In the genomic region with DNA sequence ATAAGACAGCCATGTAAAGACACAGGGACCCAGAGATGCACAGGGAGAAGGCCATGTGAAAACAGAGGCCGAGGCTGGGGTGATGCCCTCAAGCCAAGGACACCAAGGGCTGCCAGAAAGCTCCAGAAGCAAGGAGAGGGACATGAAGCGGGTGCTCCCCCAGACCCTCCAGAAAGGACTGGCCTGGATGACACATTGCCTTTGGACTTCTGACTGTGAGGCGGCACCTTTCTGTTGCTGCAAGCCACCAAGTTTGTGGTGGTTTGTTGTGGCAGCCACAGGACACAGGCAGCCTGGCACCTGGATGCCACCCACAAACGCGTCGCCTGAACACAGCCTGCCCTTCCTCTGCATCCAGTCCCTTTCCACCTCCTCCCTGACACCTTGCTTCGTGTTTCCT, we compare ENCODE assay signal across 27 cellular contexts.
DNase-seq lines count a peak whose midpoint lies in the region; ATAC-seq and TF ChIP-seq lines count a peak whose summit lies in the region.
"Had no signal": no experiment of that assay in that cellular context is flagged by ENCODE, and none has a peak within 500 bp of the region (broad histone marks: within the 10 kb centered on the region; RNA-seq: fewer than 3 reads in every experiment).

No MANE protein-coding gene starts in this region.

- H2BK15ac ChIP-seq in H9 (ENCODE audit: low read depth, low read length), result no peak overlapping the region; the same call in 1 of the 2 replicates

- H3K27me3 Mint-ChIP-seq in H9 (ENCODE audit: low read depth), result peaks cover 9% of the 10 kb centered on the region

- H3K14ac ChIP-seq in H9 (ENCODE audit: insufficient read depth, low read length), result peak overlapping the region; percentile 28; the same call in 1 of the 2 replicates
- H3K14ac ChIP-seq in trophoblast cell (ENCODE audit: low read length), result peak overlapping the region; percentile 11

- H2AK5ac ChIP-seq in H9 (ENCODE audit: insufficient read length, low read length) (no peak overlapping the region), trophoblast cell (ENCODE audit: low read length) (peak overlapping the region; percentile 70)

- H3K9me3 Mint-ChIP-seq in H9, result peaks cover 6 to 8% of the 10 kb centered on the region in 2 experiments; a peak in 2 of 5 replicates
- H3K9me3 Mint-ChIP-seq: activated T-helper 1 cell treated with anti-CD3 and anti-CD28 coated beads, Interleukin-12 subunit alpha, Interleukin-12 subunit beta, Interleukin-2, Interleukin-4 antibody, amounts not matched to agents 30 ng/mL and 10 ng/mL and 1 ng/mL, durations not matched to agents 14 hours and 24 hours and 36 hours; T-helper 1 cell treated with Interleukin-12 subunit alpha and Interleukin-12 subunit beta and Interleukin-4 antibody, amounts not matched to agents 30 μg/mL and 1 μg/mL, for 36 hours had no signal

- no peak overlapping the region for H2BK20ac ChIP-seq in H9 (ENCODE audit: low read depth, low read length, poor library complexity, severe bottlenecking)

- no peak overlapping the region for H3K4me3 Mint-ChIP-seq in H9
- H3K4me3 Mint-ChIP-seq: activated CD4-positive, alpha-beta memory T cell treated with anti-CD3 and anti-CD28 coated beads for 36 hours; activated T-helper 1 cell treated with anti-CD3 and anti-CD28 coated beads, Interleukin-12 subunit alpha, Interleukin-12 subunit beta, Interleukin-2, Interleukin-4 antibody, amounts not matched to agents 30 ng/mL and 10 ng/mL and 1 ng/mL, durations not matched to agents 14 hours and 24 hours and 36 hours; mesothelial cell of epicardium; T-helper 1 cell treated with Interleukin-12 subunit alpha and Interleukin-12 subunit beta and Interleukin-4 antibody, amounts not matched to agents 30 μg/mL and 1 μg/mL, for 36 hours had no signal

- WGBS in H9 (ENCODE audit: extremely low coverage, insufficient read length, low lambda C conversion rate), result no CpG with 5 or more reads among the region's 7 CpGs
- no CpG with 5 or more reads among the region's 7 CpGs for WGBS in trophoblast cell (ENCODE audit: extremely low coverage, insufficient coverage, insufficient read length)

- H3K27me3 ChIP-seq in H9 (ENCODE audit: insufficient read depth, low read length) (no peaks in the 10 kb centered on the region), RWPE2 (ENCODE audit: insufficient read depth, poor library complexity, severe bottlenecking) (no peaks in the 10 kb centered on the region), fibroblast of lung (ENCODE audit: control insufficient read depth, insufficient read depth, low read length) (no peaks in the 10 kb centered on the region), trophoblast cell (ENCODE audit: insufficient read depth, low read length) (no peaks in the 10 kb centered on the region)
- H3K27me3 ChIP-seq: body of pancreas, dorsolateral prefrontal cortex, neutrophil, stomach, uterus had no signal

- H3K4ac ChIP-seq in H9 (ENCODE audit: low read depth, low read length) (no peak overlapping the region), trophoblast cell (ENCODE audit: low read depth, low read length) (no peak overlapping the region)

- H3K9me3 ChIP-seq in H9 (ENCODE audit: control insufficient read depth, low read depth, low read length), result no peaks in the 10 kb centered on the region
- H3K9me3 ChIP-seq in RWPE2 (ENCODE audit: severe bottlenecking), result no peaks in the 10 kb centered on the region
- H3K9me3 ChIP-seq in fibroblast of lung (ENCODE audit: control insufficient read depth, insufficient read depth, low read depth, low read length), result no peaks in the 10 kb centered on the region
- H3K9me3 ChIP-seq in trophoblast cell (ENCODE audit: insufficient read depth, low read depth, low read length), result peaks cover 5% of the 10 kb centered on the region
- H3K9me3 ChIP-seq: body of pancreas, left ventricle myocardium inferior, neutrophil, stomach, uterus had no signal

- H3K56ac ChIP-seq in H9 (ENCODE audit: insufficient read length, low read depth, low read length), result no peak overlapping the region

- H3K79me1 ChIP-seq in H9 (ENCODE audit: insufficient read depth, low read depth, low read length, poor library complexity, severe bottlenecking) (no peaks in the 10 kb centered on the region), trophoblast cell (ENCODE audit: low read length) (peaks cover 27% of the 10 kb centered on the region)

- H2BK5ac ChIP-seq in H9 (ENCODE audit: insufficient read length, low read length) (no peak overlapping the region), trophoblast cell (ENCODE audit: low read depth, low read length, poor library complexity) (no peak overlapping the region)

- H3K4me3 ChIP-seq in RWPE2 (ENCODE audit: severe bottlenecking) (no peak overlapping the region), fibroblast of lung (replicated peaks in 1 of 4; ENCODE audit: control extremely low read depth in 1 of 4, insufficient read depth in 1 of 4, low read depth in 3 of 4, low read length in 4 of 4) (no peak overlapping the region), trophoblast cell (ENCODE audit: low read depth, low read length) (no peak overlapping the region)
- H3K4me3 ChIP-seq: body of pancreas, dorsolateral prefrontal cortex, left ventricle myocardium inferior, stomach, uterus had no signal

- no peak for ATAC-seq in RWPE2 (ENCODE audit: low read depth)
- ATAC-seq: body of pancreas had no signal

- H3K4me1 ChIP-seq in H9 (ENCODE audit: insufficient read depth, low read length) (no peaks in the 10 kb centered on the region; the same call in 1 of the 2 replicates), RWPE2 (ENCODE audit: insufficient read depth, poor library complexity, severe bottlenecking) (peaks cover 26% of the 10 kb centered on the region), fibroblast of lung (ENCODE audit: control insufficient read depth, extremely low read depth, insufficient read depth, low read length) (peaks cover 13% of the 10 kb centered on the region), trophoblast cell (ENCODE audit: control insufficient read depth in 1 of 2, insufficient read depth in 2 of 2, low read length in 2 of 2) (peaks cover 21 to 27% of the 10 kb centered on the region in 2 experiments)
- H3K4me1 ChIP-seq: left ventricle myocardium inferior, uterus had no signal

- peaks cover 0 to 6% (median 0%) of the 10 kb centered on the region in 3 experiments; a peak in 2 of 7 replicates for H3K36me3 Mint-ChIP-seq in H9 (ENCODE audit: insufficient read depth in 1 of 3, low read depth in 3 of 3)
- H3K36me3 Mint-ChIP-seq: activated CD4-positive, alpha-beta memory T cell treated with anti-CD3 and anti-CD28 coated beads for 36 hours; mesothelial cell of epicardium had no signal

- no peak overlapping the region for H4K8ac ChIP-seq in H9 (replicated peaks; ENCODE audit: insufficient read length, low read depth, low read length)
- no peak overlapping the region for H4K8ac ChIP-seq in trophoblast cell (ENCODE audit: low read depth, low read length)

- H3T11ph ChIP-seq in H9 (ENCODE audit: low read length), result no peak overlapping the region

- H2AFZ ChIP-seq in H9 (ENCODE audit: low read length) (no peak overlapping the region), fibroblast of lung (ENCODE audit: low read length) (no peak overlapping the region), trophoblast cell (ENCODE audit: insufficient read depth, low read length, poor library complexity) (no peak overlapping the region)

- TF ChIP-seq CTCF in H9 (conservative IDR thresholded peaks at IDR 0.05), result no peak
- no peak for TF ChIP-seq CTCF in RWPE2 (IDR thresholded peaks at IDR 0.05; ENCODE audit: poor library complexity, severe bottlenecking)
- TF ChIP-seq CTCF in fibroblast of lung (conservative IDR thresholded peaks at IDR 0.05 in 1 of 2, IDR thresholded peaks at IDR 0.05 in 1 of 2; ENCODE audit: low read depth in 1 of 2, low read length in 2 of 2), result no peak

- H3K23me2 ChIP-seq in H9 (ENCODE audit: insufficient read length, low read depth, low read length, poor library complexity, severe bottlenecking), result no peaks in the 10 kb centered on the region

- no peak overlapping the region for H3K27ac ChIP-seq in H9 (ENCODE audit: insufficient read length, low read depth, low read length)
- H3K27ac ChIP-seq in RWPE2 (ENCODE audit: poor library complexity, severe bottlenecking), result peak overlapping the region; percentile 70
- H3K27ac ChIP-seq in fibroblast of lung (ENCODE audit: insufficient read depth, low read length), result peak overlapping the region; percentile 78
- no peak overlapping the region for H3K27ac ChIP-seq in trophoblast cell (ENCODE audit: low read depth, low read length)
- H3K27ac ChIP-seq: body of pancreas, dorsolateral prefrontal cortex, left ventricle myocardium inferior, neutrophil, uterus had no signal

- H3K4me1 Mint-ChIP-seq in H9, result peaks cover 21 to 29% of the 10 kb centered on the region in 2 experiments

- no peak overlapping the region for H2BK120ac ChIP-seq in H9 (ENCODE audit: low read depth, low read length, poor library complexity, severe bottlenecking)
- peak overlapping the region; percentile 29 for H2BK120ac ChIP-seq in trophoblast cell (ENCODE audit: insufficient read depth, low read length, poor library complexity)

- H4K12ac ChIP-seq in trophoblast cell (ENCODE audit: low read depth, low read length), result no peak overlapping the region

- H3K23ac ChIP-seq in H9 (ENCODE audit: insufficient read length, low read depth, low read length), result no peak overlapping the region
- H3K23ac ChIP-seq in trophoblast cell (ENCODE audit: low read length), result no peak overlapping the region

- H3K79me2 ChIP-seq in H9 (ENCODE audit: insufficient read depth, low read length) (no peaks in the 10 kb centered on the region), fibroblast of lung (ENCODE audit: control insufficient read depth, insufficient read depth, low read length) (no peaks in the 10 kb centered on the region), trophoblast cell (ENCODE audit: control insufficient read depth, insufficient read depth, low read length, poor library complexity) (peaks cover 2% of the 10 kb centered on the region)

- no peak overlapping the region for H3K18ac ChIP-seq in H9 (ENCODE audit: insufficient read length, low read depth, low read length)
- peak overlapping the region; percentile 12 for H3K18ac ChIP-seq in trophoblast cell (ENCODE audit: low read length)

- H3K36me3 ChIP-seq in RWPE2 (ENCODE audit: low read depth) (no peaks in the 10 kb centered on the region), fibroblast of lung (ENCODE audit: control insufficient read depth, insufficient read depth, low read length) (no peaks in the 10 kb centered on the region), trophoblast cell (ENCODE audit: control insufficient read depth in 1 of 2, insufficient read depth in 2 of 2, low read length in 2 of 2) (no peaks in the 10 kb centered on the region)
- H3K36me3 ChIP-seq: left ventricle myocardium inferior, neutrophil, stomach, uterus had no signal

- H4K20me1 ChIP-seq in H9 (ENCODE audit: control insufficient read depth, insufficient read depth, insufficient read length) (no peaks in the 10 kb centered on the region), fibroblast of lung (ENCODE audit: control insufficient read depth, extremely low read depth, insufficient read depth, low read length) (no peaks in the 10 kb centered on the region)

- H3K27ac Mint-ChIP-seq in H9, result 0 out of 7 replicates have a peak overlapping the region, but pooled peaks of 1 of the 3 experiments have one; percentile 23
- H3K27ac Mint-ChIP-seq: activated CD4-positive, alpha-beta memory T cell treated with anti-CD3 and anti-CD28 coated beads for 36 hours; activated T-helper 1 cell treated with anti-CD3 and anti-CD28 coated beads, Interleukin-12 subunit alpha, Interleukin-12 subunit beta, Interleukin-2, Interleukin-4 antibody, amounts not matched to agents 30 ng/mL and 10 ng/mL and 1 ng/mL, durations not matched to agents 14 hours and 24 hours and 36 hours; mesothelial cell of epicardium; T-helper 1 cell treated with Interleukin-12 subunit alpha and Interleukin-12 subunit beta and Interleukin-4 antibody, amounts not matched to agents 30 μg/mL and 1 μg/mL, for 36 hours had no signal

- no peak for DNase-seq in H9
- peak; percentile 21 for DNase-seq in RWPE2 (ENCODE audit: low spot score)
- no peak for DNase-seq in fibroblast of lung (ENCODE audit: low read depth in 2 of 2)
- DNase-seq in trophoblast cell, result no peak
- DNase-seq in NCI-H748 (lab: John Stamatoyannopoulos, UW; ENCODE audit: unreplicated experiment), result no peak
- DNase-seq in activated CD4-positive, alpha-beta T cell treated with anti-CD3 and anti-CD28 coated beads, Interleukin-2, amount 50 U/mL, for 1 hour, result no peak
- DNase-seq in HUDEP-2 (lab: John Stamatoyannopoulos, UW; ENCODE audit: unreplicated experiment in 76 of 76), result no peak
- DNase-seq: activated CD4-positive, alpha-beta memory T cell treated with anti-CD3 and anti-CD28 coated beads for 36 hours; activated CD8-positive, alpha-beta memory T cell treated with anti-CD3 and anti-CD28 coated beads, Interleukin-2, amount 50 U/mL, for 4 hours; activated naive CD4-positive, alpha-beta T cell treated with Interleukin-2 at 50 U/mL for 16 hours; body of pancreas; cerebellar nuclear complex; KG1; left ventricle myocardium inferior; MM.1S; NCI-H1105 treated with DMSO at 0.1 percent for 48 hours; NCI-H187 treated with DMSO at 0.1 percent for 48 hours; NCI-H2171; stimulated activated CD4-positive, alpha-beta T cell treated with anti-CD3 and anti-CD28 coated beads, Interleukin-12 subunit alpha, Interleukin-12 subunit beta, amount 100 ng/mL, for 4 hours; stimulated activated CD4-positive, alpha-beta T cell treated with anti-CD3 and anti-CD28 coated beads, Interleukin-2, amount 100 ng/mL, for 48 hours; stomach; uterus had no signal

- H3K4me2 ChIP-seq in H9 (ENCODE audit: insufficient read depth, insufficient read length, low read length), result no peak overlapping the region
- H3K4me2 ChIP-seq in fibroblast of lung (ENCODE audit: extremely low read depth, insufficient read depth, low read length), result no peak overlapping the region
- H3K4me2 ChIP-seq in trophoblast cell (ENCODE audit: low read length), result no peak overlapping the region

- no peak overlapping the region for H4K91ac ChIP-seq in H9 (ENCODE audit: insufficient read length, low read depth, low read length)
- peak overlapping the region; percentile 29 for H4K91ac ChIP-seq in trophoblast cell (ENCODE audit: low read depth, low read length)

- no peak overlapping the region for H2BK12ac ChIP-seq in H9 (ENCODE audit: insufficient read length, low read depth, low read length)
- H2BK12ac ChIP-seq in trophoblast cell (ENCODE audit: low read length), result peak overlapping the region; percentile 61

- no peak overlapping the region for H4K5ac ChIP-seq in H9 (ENCODE audit: insufficient read length, low read depth, low read length)

- no peak overlapping the region for H3K9ac ChIP-seq in H9 (ENCODE audit: extremely low read depth, insufficient read length, low read length)
- no peak overlapping the region for H3K9ac ChIP-seq in fibroblast of lung (ENCODE audit: insufficient read depth, low read length)
- H3K9ac ChIP-seq in trophoblast cell (ENCODE audit: low read length), result no peak overlapping the region

Comparison
In these comparisons a context has a peak if more than half of its experiments do, and no peak if none do; other contexts are left out.
1. H3K27ac ChIP-seq: peak in RWPE2 (single experiment) and fibroblast of lung (single experiment); none in H9 (single experiment) and trophoblast cell (single experiment).